Comparison of ENCODE assay signal across 13 cellular contexts in the genomic region with DNA sequence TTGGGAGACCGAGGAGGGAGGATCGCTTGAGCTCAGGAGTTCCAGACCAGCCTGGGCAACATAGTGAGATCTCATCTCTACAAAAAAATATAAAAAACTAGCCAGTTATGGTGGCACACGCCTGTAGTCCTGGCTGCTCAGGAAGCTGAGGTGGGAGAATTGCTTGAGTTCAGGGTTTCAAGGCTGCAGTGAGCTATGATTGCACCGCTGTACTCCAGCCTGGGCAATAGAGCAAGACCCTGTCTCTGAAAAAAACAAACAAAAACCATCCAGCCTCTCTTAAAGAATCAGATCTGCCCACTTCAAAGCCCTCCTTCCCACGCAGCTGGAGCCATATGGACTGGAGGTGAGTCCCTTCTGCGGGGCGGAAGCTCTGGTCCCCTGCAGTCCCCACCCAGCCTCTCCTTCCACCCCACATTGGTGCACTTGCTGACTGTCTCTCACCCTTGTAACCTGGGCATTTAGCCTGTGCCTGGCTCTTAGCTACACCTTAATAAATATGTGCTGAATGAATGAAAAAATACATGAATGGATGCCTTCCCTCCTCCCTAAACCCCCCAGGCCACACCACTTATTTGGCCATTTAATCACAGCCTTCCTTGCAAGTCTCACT. TPM values are rescaled to one million over a fixed set of nuclear protein-coding genes. Genes with fewer than 3 reads are reported as not detected.
DNase-seq lines count a peak whose midpoint lies in the region; ATAC-seq and TF ChIP-seq lines count a peak whose summit lies in the region.
"Had no signal": no experiment of that assay in that cellular context is flagged by ENCODE, and none has a peak within 500 bp of the region (broad histone marks: within the 10 kb centered on the region; RNA-seq: fewer than 3 reads in every experiment).

No MANE protein-coding gene starts in this region.

- no peaks in the 10 kb centered on the region for H3K36me3 ChIP-seq in GM23338 (ENCODE audit: insufficient read depth)
- H3K36me3 ChIP-seq in SJSA1: no peaks in the 10 kb centered on the region
- H3K36me3 ChIP-seq in fibroblast of lung (ENCODE audit: control insufficient read depth, insufficient read depth, low read length): no peaks in the 10 kb centered on the region
- H3K36me3 ChIP-seq: ovary had no signal

- no peaks in the 10 kb centered on the region for H3K36me3 Mint-ChIP-seq in GM23338 (ENCODE audit: low read depth)

- TF ChIP-seq CTCF in GM23338 (conservative IDR thresholded peaks at IDR 0.05; ENCODE audit: low read depth in 2 of 2) (no peak), fibroblast of lung (conservative IDR thresholded peaks at IDR 0.05 in 1 of 2, IDR thresholded peaks at IDR 0.05 in 1 of 2; ENCODE audit: low read depth in 1 of 2, low read length in 2 of 2) (no peak)

- peak overlapping the region; percentile 70; the same call in 1 of the 2 replicates for H3K4me2 ChIP-seq in GM23338
- peak overlapping the region; percentile 37 for H3K4me2 ChIP-seq in fibroblast of lung (ENCODE audit: extremely low read depth, insufficient read depth, low read length)

- no peak overlapping the region for H3K27ac Mint-ChIP-seq in GM23338
- H3K27ac Mint-ChIP-seq: stimulated activated naive CD8-positive, alpha-beta T cell treated with anti-CD3 and anti-CD28 coated beads, Interleukin-15, Interleukin-2, amounts not matched to agents 100 ng/mL and 50 ng/mL, for 24 hours had no signal

- no peak for TF ChIP-seq POLR2A in erythroblast (IDR thresholded peaks at IDR 0.05; ENCODE audit: low read length)

- no peak overlapping the region for H3K4me3 ChIP-seq in GM23338
- H3K4me3 ChIP-seq in SJSA1: no peak overlapping the region
- H3K4me3 ChIP-seq in fibroblast of lung (replicated peaks in 1 of 4; ENCODE audit: control extremely low read depth in 1 of 4, insufficient read depth in 1 of 4, low read depth in 3 of 4, low read length in 4 of 4): no peak overlapping the region
- H3K4me3 ChIP-seq: ovary had no signal

- H2AFZ ChIP-seq in GM23338 (peak overlapping the region; percentile 98), fibroblast of lung (ENCODE audit: low read length) (peak overlapping the region; percentile 45)

- intact Hi-C loops in sciatic nerve (cut with DNase I): no loop called here

- H3F3A ChIP-seq in GM23338 (replicated peaks; ENCODE audit: low read depth): peaks cover 3% of the 10 kb centered on the region; the same call in 1 of the 2 replicates

- H3K27ac ChIP-seq in GM23338 (ENCODE audit: low read depth) (no peak overlapping the region), SJSA1 (peak overlapping the region; percentile 37), fibroblast of lung (ENCODE audit: insufficient read depth, low read length) (peak overlapping the region; percentile 40)

- H3K9me2 ChIP-seq in GM23338 (ENCODE audit: insufficient read depth): no peaks in the 10 kb centered on the region

- DNase-seq in GM23338 (ENCODE audit: low spot score): no peak
- no peak for DNase-seq in SJSA1 (ENCODE audit: low read depth in 1 of 2, low spot score in 2 of 2)
- DNase-seq in fibroblast of lung (ENCODE audit: low read depth in 2 of 2): no peak
- peak; percentile 42 for DNase-seq in sciatic nerve (ENCODE audit: low spot score)
- DNase-seq in HK-2 (ENCODE audit: unreplicated experiment): no peak
- DNase-seq in erythroblast (lab: John Stamatoyannopoulos, UW): no peak
- no peak for DNase-seq in SKM-1 (lab: John Stamatoyannopoulos, UW; ENCODE audit: unreplicated experiment)
- no peak for DNase-seq in effector CD4-positive, alpha-beta T cell
- DNase-seq: NCI-H1417, NCI-H526, SIG-M5 had no signal

- H3K79me2 ChIP-seq in GM23338 (replicated peaks; ENCODE audit: insufficient read depth): no peaks in the 10 kb centered on the region
- no peaks in the 10 kb centered on the region for H3K79me2 ChIP-seq in fibroblast of lung (ENCODE audit: control insufficient read depth, insufficient read depth, low read length)

- no peaks in the 10 kb centered on the region for H4K20me1 ChIP-seq in GM23338 (replicated peaks; ENCODE audit: insufficient read depth)
- no peaks in the 10 kb centered on the region for H4K20me1 ChIP-seq in fibroblast of lung (ENCODE audit: control insufficient read depth, extremely low read depth, insufficient read depth, low read length)

- H3K4me1 ChIP-seq in GM23338 (ENCODE audit: insufficient read depth) (peaks cover 21% of the 10 kb centered on the region), SJSA1 (replicated peaks) (peaks cover 18% of the 10 kb centered on the region), fibroblast of lung (ENCODE audit: control insufficient read depth, extremely low read depth, insufficient read depth, low read length) (peaks cover 4% of the 10 kb centered on the region)

- H3K4me3 Mint-ChIP-seq in GM23338: no peak overlapping the region
- H3K4me3 Mint-ChIP-seq: stimulated activated naive CD8-positive, alpha-beta T cell treated with anti-CD3 and anti-CD28 coated beads, Interleukin-15, Interleukin-2, amounts not matched to agents 100 ng/mL and 50 ng/mL, for 24 hours had no signal

- H3K9me3 ChIP-seq in SJSA1 (replicated peaks) (no peaks in the 10 kb centered on the region), fibroblast of lung (ENCODE audit: control insufficient read depth, insufficient read depth, low read depth, low read length) (no peaks in the 10 kb centered on the region)
- H3K9me3 ChIP-seq: ovary had no signal

- ATAC-seq in GM23338 (peak; percentile 14; the same call in 1 of the 3 replicates), sciatic nerve (no peak)

- H3K9ac ChIP-seq in fibroblast of lung (ENCODE audit: insufficient read depth, low read length): no peak overlapping the region

- H3K9me3 Mint-ChIP-seq in GM23338: no peaks in the 10 kb centered on the region
- H3K9me3 Mint-ChIP-seq: stimulated activated naive CD8-positive, alpha-beta T cell treated with anti-CD3 and anti-CD28 coated beads, Interleukin-15, Interleukin-2, amounts not matched to agents 100 ng/mL and 50 ng/mL, for 24 hours had no signal

- no peaks in the 10 kb centered on the region for H3K27me3 ChIP-seq in GM23338 (ENCODE audit: insufficient read depth)
- H3K27me3 ChIP-seq in SJSA1 (replicated peaks): no peaks in the 10 kb centered on the region
- H3K27me3 ChIP-seq in fibroblast of lung (ENCODE audit: control insufficient read depth, insufficient read depth, low read length): no peaks in the 10 kb centered on the region
- H3K27me3 ChIP-seq: ovary had no signal

- peaks cover 6% of the 10 kb centered on the region; the same call in 2 of the 3 replicates for H3K4me1 Mint-ChIP-seq in GM23338

- H3K27me3 Mint-ChIP-seq in GM23338 (ENCODE audit: insufficient read depth, low read depth, poor library complexity): peaks cover 2% of the 10 kb centered on the region
- H3K27me3 Mint-ChIP-seq: stimulated activated naive CD8-positive, alpha-beta T cell treated with anti-CD3 and anti-CD28 coated beads, Interleukin-15, Interleukin-2, amounts not matched to agents 100 ng/mL and 50 ng/mL, for 24 hours had no signal

RNA-seq across cellular contexts. Expression of a gene that starts 7.2 kb away (rescaled TPM):
- 29.2 and 39.7 TPM in 2 replicates for total RNA-seq in GM23338 (2014; rRNA removed; shearing (Covaris generic))
- polyA plus RNA-seq in GM23338 (2016; fragmentation: Nextera tagmentation; extraction: Ambion mirVana): 20.0 and 23.5 TPM in 2 replicates
- 1.8 and 2.8 TPM in 2 replicates for total RNA-seq in SJSA1 (2014; rRNA removed; shearing (Covaris generic))
- 0.83 and 1.0 TPM in 2 replicates for total RNA-seq in fibroblast of lung
- 0.23 and 0.30 TPM in 2 replicates for polyA plus RNA-seq in fibroblast of lung
- 0.12 and 0.17 TPM in 2 replicates for polyA plus RNA-seq in fibroblast of lung (2012)
- 0.07 TPM in 1 of 2 replicates, not detected in the other for polyA minus RNA-seq in fibroblast of lung (ENCODE audit: low replicate concordance)
- total RNA-seq in sciatic nerve: 5.7 TPM

RNA-seq across cellular contexts. Expression of a gene that starts 32.9 kb away (rescaled TPM):
- total RNA-seq in GM23338 (2014; rRNA removed; shearing (Covaris generic)): 6.0 and 6.3 TPM in 2 replicates
- polyA plus RNA-seq in GM23338 (2016; fragmentation: Nextera tagmentation; extraction: Ambion mirVana) (3.9 and 4.9 TPM in 2 replicates), fibroblast of lung (1.1 and 2.0 TPM in 2 replicates)
- total RNA-seq in SJSA1 (2014; rRNA removed; shearing (Covaris generic)): 1.3 and 1.8 TPM in 2 replicates
- total RNA-seq in fibroblast of lung (4.1 and 4.9 TPM in 2 replicates), sciatic nerve (26.3 TPM)
- polyA plus RNA-seq in fibroblast of lung (2012): 1.0 and 1.7 TPM in 2 replicates
- polyA minus RNA-seq in fibroblast of lung (ENCODE audit: low replicate concordance): 1.3 and 3.6 TPM in 2 replicates
